ENCODE assay signal across 8 cellular contexts in the genomic region with DNA sequence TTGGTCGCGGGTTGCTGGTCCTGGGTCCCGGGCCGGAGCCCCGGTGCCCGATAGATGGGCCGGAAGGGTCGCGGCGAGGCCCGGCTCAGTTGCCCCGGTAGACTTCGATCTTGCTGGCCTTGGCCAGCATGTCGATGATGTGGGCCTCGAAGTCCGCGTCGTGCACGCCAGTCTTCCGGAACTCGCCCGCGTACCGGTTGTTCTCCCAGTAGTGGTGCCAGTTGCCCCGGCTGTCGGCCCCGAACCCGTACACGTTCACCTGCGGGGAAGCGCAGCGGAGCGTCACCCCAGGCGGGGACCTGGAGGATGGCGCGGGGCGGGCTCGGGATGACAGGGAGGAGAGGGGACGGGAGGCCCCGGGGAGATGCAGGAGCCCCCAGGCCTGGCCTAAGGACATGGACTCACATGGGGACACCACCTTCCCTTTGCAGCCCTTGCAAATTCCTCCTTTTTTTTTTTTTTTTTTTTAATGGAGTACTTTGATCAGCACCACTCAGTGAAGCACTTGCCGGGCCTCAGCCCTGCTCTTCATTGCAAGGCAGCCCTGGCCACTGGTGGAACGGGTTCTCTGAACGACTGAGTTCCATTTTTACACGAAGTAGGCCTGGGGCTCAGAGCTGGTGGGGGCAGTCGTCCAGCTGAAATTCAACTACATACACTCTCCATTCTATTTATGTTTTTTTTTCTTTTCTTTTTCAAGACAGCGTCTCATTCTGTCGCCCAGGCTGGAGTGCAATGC. TPM values are rescaled to one million over a fixed set of nuclear protein-coding genes. Genes with fewer than 3 reads are reported as not detected.
DNase-seq lines count a peak whose midpoint lies in the region; ATAC-seq, FAIRE-seq and TF ChIP-seq lines count a peak whose summit lies in the region.

No MANE protein-coding gene starts in this region.

- FAIRE-seq in frontal cortex (lab: Jason Lieb, UNC) = no peak

- no peak overlapping the region for H2AFZ ChIP-seq in smooth muscle cell (ENCODE audit: low read depth)

- intact Hi-C loops in left ventricle myocardium inferior (cut with micrococcal nuclease) = loop anchor here (10.0 kb wide), 1 partner anchor 53 kb away; the partner anchor contains the start of gene ST3GAL2

- H3K9ac ChIP-seq in smooth muscle cell (ENCODE audit: low read depth) = no peak overlapping the region

- no peaks in the 10 kb centered on the region for H3K27me3 ChIP-seq in left ventricle myocardium inferior (ENCODE audit: low read depth)
- H3K27me3 ChIP-seq in smooth muscle cell (ENCODE audit: low read depth) = no peaks in the 10 kb centered on the region

- peaks cover 12% of the 10 kb centered on the region for H3K79me2 ChIP-seq in smooth muscle cell (ENCODE audit: low read depth)

- H3K4me3 ChIP-seq in WI38 (ENCODE audit: low read depth, low read length) (peak overlapping the region; percentile 86), left ventricle myocardium inferior (peak overlapping the region; percentile 78), smooth muscle cell (peak overlapping the region; percentile 49)

- H3K27ac ChIP-seq in left ventricle myocardium inferior (replicated peaks) = peak overlapping the region; percentile 87
- H3K27ac ChIP-seq in smooth muscle cell (ENCODE audit: low read depth) = peak overlapping the region; percentile 69

- no peak for DNase-seq in activated CD4-positive, CD25-positive, alpha-beta regulatory T cell treated with anti-CD3 and anti-CD28 coated beads, Interleukin-2, amount 50 U/mL, for 72 hours
- no peak for DNase-seq in left ventricle myocardium inferior
- peak; percentile 69 for DNase-seq in smooth muscle cell (lab: John Stamatoyannopoulos, UW; ENCODE audit: unreplicated experiment)
- no peak for DNase-seq in stimulated activated CD4-positive, alpha-beta T cell treated with anti-CD3 and anti-CD28 coated beads, Interleukin-2, amount 100 ng/mL, for 24 hours
- DNase-seq in frontal cortex (ENCODE audit: low spot score in 2 of 2) = no peak
- DNase-seq in hepatic stellate cell (ENCODE audit: low spot score) = no peak

- H3F3A ChIP-seq in smooth muscle cell (ENCODE audit: low read depth) = peaks cover 27% of the 10 kb centered on the region

- H3K4me1 ChIP-seq in left ventricle myocardium inferior = peaks cover 27% of the 10 kb centered on the region
- H3K4me1 ChIP-seq in smooth muscle cell (ENCODE audit: low read depth) = peaks cover 7% of the 10 kb centered on the region

- peak overlapping the region; percentile 89 for H3K4me2 ChIP-seq in smooth muscle cell

- TF ChIP-seq CTCF in WI38 (IDR thresholded peaks at IDR 0.05; ENCODE audit: low read depth, low read length) = no peak
- TF ChIP-seq CTCF in left ventricle myocardium inferior (IDR thresholded peaks at IDR 0.05; ENCODE audit: borderline replicate concordance) = no peak
- TF ChIP-seq CTCF in smooth muscle cell (IDR thresholded peaks at IDR 0.05; ENCODE audit: borderline replicate concordance, insufficient read depth, poor library complexity, severe bottlenecking) = no peak

- peaks cover 15% of the 10 kb centered on the region for H4K20me1 ChIP-seq in smooth muscle cell (ENCODE audit: low read depth)

- H3K36me3 ChIP-seq in left ventricle myocardium inferior = peaks cover 9% of the 10 kb centered on the region
- no peaks in the 10 kb centered on the region for H3K36me3 ChIP-seq in smooth muscle cell (ENCODE audit: low read depth)

- H3K9me3 ChIP-seq in left ventricle myocardium inferior (replicated peaks) (no peaks in the 10 kb centered on the region), smooth muscle cell (replicated peaks; ENCODE audit: low read depth) (no peaks in the 10 kb centered on the region)

- peak; percentile 9 to 22 for ATAC-seq in activated CD4-positive, CD25-positive, alpha-beta regulatory T cell treated with anti-CD3 and anti-CD28 coated beads, Interleukin-2, amount 50 U/mL, for 24 hours

- WGBS in smooth muscle cell (ENCODE audit: low lambda C conversion rate) = 29% methylated on average over 47 of the region's 47 CpGs

RNA-seq across cellular contexts. Expression of gene DDX19A, which starts 35.1 kb away (rescaled TPM):
- total RNA-seq in left ventricle myocardium inferior = 27.1 TPM
- 33.9 and 38.8 TPM in 2 replicates for total RNA-seq in smooth muscle cell
- 32.8 and 39.2 TPM in 2 replicates for polyA plus RNA-seq in smooth muscle cell
- total RNA-seq in frontal cortex = 33.4 TPM

RNA-seq across cellular contexts. Expression of gene ST3GAL2, which starts 57.1 kb away (rescaled TPM):
- total RNA-seq in left ventricle myocardium inferior (22.3 TPM), smooth muscle cell (30.2 and 32.5 TPM in 2 replicates), frontal cortex (26.9 TPM)
- 31.6 and 42.3 TPM in 2 replicates for polyA plus RNA-seq in smooth muscle cell
